In the genomic region with DNA sequence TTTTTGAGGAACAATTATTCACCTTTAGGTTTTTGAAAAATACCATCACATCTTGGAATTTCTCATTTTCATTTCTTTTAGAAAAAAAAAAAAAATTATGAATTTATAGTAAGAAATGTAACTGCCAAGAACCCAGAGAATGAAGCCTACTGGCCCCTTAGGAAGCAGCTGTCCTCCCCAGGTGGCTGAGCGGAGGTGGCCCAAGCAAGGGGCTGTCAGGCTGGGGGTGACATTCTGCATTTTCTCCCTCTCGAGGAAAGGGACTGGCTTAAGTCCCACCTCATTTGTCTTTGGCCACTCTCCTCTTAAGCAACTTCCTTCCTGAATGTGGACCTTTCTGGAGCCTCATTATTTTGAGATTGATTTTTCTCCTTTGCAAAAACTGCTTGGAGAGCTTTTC, we compare ENCODE assay signal across 27 cellular contexts.
"Had no signal": no experiment of that assay in that cellular context is flagged by ENCODE, and none has a peak within 500 bp of the region (broad histone marks: within the 10 kb centered on the region; RNA-seq: fewer than 3 reads in every experiment).

No MANE protein-coding gene starts in this region.

- H3K9me3 Mint-ChIP-seq: activated naive CD4-positive, alpha-beta T cell treated with anti-CD3 and anti-CD28 coated beads, Interleukin-2, amount 10 ng/mL, durations not matched to agents 7 days and 5 days; endodermal cell; type B pancreatic cell had no signal

- H3K27me3 Mint-ChIP-seq: activated CD4-positive, alpha-beta memory T cell treated with anti-CD3 and anti-CD28 coated beads for 36 hours; activated CD4-positive, alpha-beta T cell treated with anti-CD3 and anti-CD28 coated beads, Interleukin-2, amount 10 ng/mL, durations not matched to agents 24 days and 14 days; activated naive CD4-positive, alpha-beta T cell treated with anti-CD3 and anti-CD28 coated beads, Interleukin-2, amount 10 ng/mL, durations not matched to agents 7 days and 5 days; type B pancreatic cell had no signal

- ATAC-seq: foreskin keratinocyte; heart left ventricle; left ventricle myocardium superior; right cardiac atrium; stimulated activated naive CD8-positive, alpha-beta T cell treated with anti-CD3 and anti-CD28 coated beads, Interleukin-15, Interleukin-2, amounts not matched to agents 100 U/mL and 50 U/mL, for 24 hours had no signal

- H3K4me3 Mint-ChIP-seq: activated CD4-positive, alpha-beta memory T cell treated with anti-CD3 and anti-CD28 coated beads for 36 hours; activated CD4-positive, alpha-beta T cell treated with anti-CD3 and anti-CD28 coated beads, Interleukin-2, amount 10 ng/mL, durations not matched to agents 24 days and 14 days; activated naive CD4-positive, alpha-beta T cell treated with anti-CD3 and anti-CD28 coated beads, Interleukin-2, amount 10 ng/mL, durations not matched to agents 7 days and 5 days; activated naive CD8-positive, alpha-beta T cell treated with anti-CD3 and anti-CD28 coated beads, Interleukin-2, amount 10 ng/mL, durations not matched to agents 7 days and 5 days; activated T-helper 1 cell treated with anti-CD3 and anti-CD28 coated beads, Interleukin-12 subunit alpha, Interleukin-12 subunit beta, Interleukin-2, Interleukin-4 antibody, amounts not matched to agents 30 ng/mL and 10 ng/mL and 1 ng/mL, durations not matched to agents 14 hours and 24 hours and 36 hours; brain; endodermal cell; nephron progenitor cell; T-helper 1 cell treated with Interleukin-12 subunit alpha and Interleukin-12 subunit beta and Interleukin-4 antibody, amounts not matched to agents 30 μg/mL and 1 μg/mL, for 36 hours; type B pancreatic cell had no signal

- H3K27me3 ChIP-seq: ascending aorta, cardiac muscle cell, foreskin keratinocyte, heart left ventricle had no signal

- H3K27ac ChIP-seq: ascending aorta, cardiac muscle cell, foreskin keratinocyte, heart left ventricle, WERI-Rb-1 had no signal

- H3K27ac Mint-ChIP-seq: activated CD4-positive, alpha-beta memory T cell treated with anti-CD3 and anti-CD28 coated beads for 36 hours; activated CD4-positive, alpha-beta T cell treated with anti-CD3 and anti-CD28 coated beads, Interleukin-2, amount 10 ng/mL, durations not matched to agents 24 days and 14 days; activated naive CD4-positive, alpha-beta T cell treated with anti-CD3 and anti-CD28 coated beads, Interleukin-2, amount 10 ng/mL, durations not matched to agents 7 days and 5 days; activated naive CD8-positive, alpha-beta T cell treated with anti-CD3 and anti-CD28 coated beads, Interleukin-2, amount 10 ng/mL, durations not matched to agents 7 days and 5 days; activated T-helper 1 cell treated with anti-CD3 and anti-CD28 coated beads, Interleukin-12 subunit alpha, Interleukin-12 subunit beta, Interleukin-2, Interleukin-4 antibody, amounts not matched to agents 30 ng/mL and 10 ng/mL and 1 ng/mL, durations not matched to agents 14 hours and 24 hours and 36 hours; brain; endodermal cell; nephron progenitor cell; T-helper 1 cell treated with Interleukin-12 subunit alpha and Interleukin-12 subunit beta and Interleukin-4 antibody, amounts not matched to agents 30 μg/mL and 1 μg/mL, for 36 hours; type B pancreatic cell had no signal

- H3K36me3 Mint-ChIP-seq: activated naive CD4-positive, alpha-beta T cell treated with anti-CD3 and anti-CD28 coated beads, Interleukin-2, amount 10 ng/mL, durations not matched to agents 7 days and 5 days; activated naive CD8-positive, alpha-beta T cell treated with anti-CD3 and anti-CD28 coated beads, Interleukin-2, amount 10 ng/mL, durations not matched to agents 7 days and 5 days; type B pancreatic cell had no signal

- DNase-seq: activated CD4-positive, alpha-beta memory T cell treated with anti-CD3 and anti-CD28 coated beads for 36 hours; activated CD4-positive, alpha-beta T cell treated with anti-CD3 and anti-CD28 coated beads, Interleukin-2, amount 10 ng/mL, durations not matched to agents 24 days and 14 days; activated CD4-positive, CD25-positive, alpha-beta regulatory T cell treated with anti-CD3 and anti-CD28 coated beads, Interleukin-2, amount 50 U/mL, for 72 hours; activated CD8-positive, alpha-beta memory T cell treated with anti-CD3 and anti-CD28 coated beads, Interleukin-2, amount 50 U/mL, for 4 hours; activated gamma-delta T cell; activated naive CD4-positive, alpha-beta T cell treated with anti-CD3 and anti-CD28 coated beads, Interleukin-2, amount 10 ng/mL, durations not matched to agents 7 days and 5 days; activated naive CD8-positive, alpha-beta T cell treated with anti-CD3 and anti-CD28 coated beads, Interleukin-2, amount 10 ng/mL, durations not matched to agents 7 days and 5 days; activated T-cell treated with anti-CD3 and anti-CD28 coated beads, Interleukin-2, amount 50 U/mL, for 1 hour; endodermal cell; foreskin keratinocyte; heart left ventricle; left ventricle myocardium superior; nephron progenitor cell; nucleus accumbens; right cardiac atrium; stimulated activated CD4-positive, alpha-beta T cell treated with anti-CD3 and anti-CD28 coated beads, Interleukin-12 subunit alpha, Interleukin-12 subunit beta, amount 100 ng/mL, for 4 hours; stimulated activated CD4-positive, alpha-beta T cell treated with anti-CD3 and anti-CD28 coated beads, Interleukin-4, amount 100 ng/mL, for 1 hour; stimulated activated naive CD8-positive, alpha-beta T cell treated with anti-CD3 and anti-CD28 coated beads, Interleukin-15, Interleukin-2, amounts not matched to agents 100 U/mL and 50 U/mL, for 24 hours; SW 1271; T-helper 9 cell; WERI-Rb-1 had no signal

- H3K4me1 ChIP-seq: ascending aorta, foreskin keratinocyte, heart left ventricle had no signal

- H3K36me3 ChIP-seq: ascending aorta, cardiac muscle cell, heart left ventricle, WERI-Rb-1 had no signal

- H3K4me1 Mint-ChIP-seq: activated CD4-positive, alpha-beta T cell treated with anti-CD3 and anti-CD28 coated beads, Interleukin-2, amount 10 ng/mL, durations not matched to agents 24 days and 14 days; activated naive CD4-positive, alpha-beta T cell treated with anti-CD3 and anti-CD28 coated beads, Interleukin-2, amount 10 ng/mL, durations not matched to agents 7 days and 5 days; activated naive CD8-positive, alpha-beta T cell treated with anti-CD3 and anti-CD28 coated beads, Interleukin-2, amount 10 ng/mL, durations not matched to agents 7 days and 5 days; nephron progenitor cell had no signal

- H3K4me3 ChIP-seq: ascending aorta, cardiac muscle cell, heart left ventricle had no signal
